23 cellular contexts compared by ENCODE assay signal in the genomic region with DNA sequence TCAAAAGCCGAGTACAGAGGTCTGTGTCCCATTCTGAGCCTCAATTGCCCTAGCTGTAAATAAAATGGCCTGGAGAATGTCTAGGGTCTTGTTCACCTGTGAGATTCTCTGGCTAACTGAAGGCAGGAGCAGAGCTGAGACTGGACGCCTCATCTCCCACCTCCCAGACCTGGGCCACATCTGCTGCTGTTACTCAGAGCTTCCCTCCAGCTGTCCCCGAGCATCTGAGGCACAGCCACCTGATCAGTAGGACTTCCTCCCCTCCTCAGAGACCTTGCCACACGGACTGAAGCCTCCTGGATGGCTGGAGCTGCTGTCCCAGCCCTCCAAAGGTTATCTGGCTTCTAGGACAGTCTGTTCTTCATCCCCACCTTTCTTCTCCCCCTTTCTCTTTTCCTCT.
"Had no signal": no experiment of that assay in that cellular context is flagged by ENCODE, and none has a peak within 500 bp of the region (broad histone marks: within the 10 kb centered on the region; RNA-seq: fewer than 3 reads in every experiment).

No MANE protein-coding gene starts in this region.

- H3K36me3 Mint-ChIP-seq: mesothelial cell of epicardium had no signal

- H3K4me1 ChIP-seq: gastrocnemius medialis, left lung, lower lobe of right lung had no signal

- H3K4me3 ChIP-seq: esophagus squamous epithelium, gastrocnemius medialis, heart right ventricle, left lung, lower lobe of right lung, mucosa of descending colon had no signal

- H3K27ac Mint-ChIP-seq: dendritic cell treated with granulocyte-macrophage colony-stimulating factor and Interleukin-4, amounts not matched to agents 40 ng/mL and 50 ng/mL, for 4 days; effector memory CD8-positive, alpha-beta T cell; endodermal cell; mesothelial cell of epicardium had no signal

- H3K9me3 Mint-ChIP-seq: dendritic cell treated with granulocyte-macrophage colony-stimulating factor and Interleukin-4, amounts not matched to agents 40 ng/mL and 50 ng/mL, for 4 days; effector memory CD8-positive, alpha-beta T cell; endodermal cell; mesothelial cell of epicardium had no signal

- DNase-seq: cortex of kidney; effector CD8-positive, alpha-beta T cell; effector memory CD8-positive, alpha-beta T cell; endodermal cell; erythroblast; esophagus squamous epithelium; foreskin fibroblast; foreskin melanocyte; gastrocnemius medialis; glutamatergic neuron; head of caudate nucleus; heart right ventricle; hippocampal formation; left cardiac atrium; left lung; left ventricle myocardium superior; lower lobe of right lung; mesenchymal stem cell; mucosa of descending colon had no signal

- H3K27ac ChIP-seq: epithelial cell of prostate, esophagus squamous epithelium, gastrocnemius medialis, heart right ventricle, left lung, lower lobe of right lung had no signal

- H3K4me3 Mint-ChIP-seq: dendritic cell treated with granulocyte-macrophage colony-stimulating factor and Interleukin-4, amounts not matched to agents 40 ng/mL and 50 ng/mL, for 4 days; effector memory CD8-positive, alpha-beta T cell; endodermal cell; mesothelial cell of epicardium had no signal

- H3K9me3 ChIP-seq: esophagus squamous epithelium, gastrocnemius medialis, heart right ventricle, left lung, lower lobe of right lung, mucosa of descending colon had no signal

- H3K36me3 ChIP-seq: esophagus squamous epithelium, gastrocnemius medialis, heart right ventricle, left lung, lower lobe of right lung had no signal

- ATAC-seq: effector memory CD8-positive, alpha-beta T cell; esophagus mucosa; gastrocnemius medialis; heart right ventricle; left cardiac atrium; left lung; left ventricle myocardium superior; lower lobe of right lung had no signal
